In genomic region chr6:89797317-89797716, GRCh38 we compare ENCODE assay signal across 15 cellular contexts. TPM values are rescaled to one million over a fixed set of nuclear protein-coding genes. Genes with fewer than 3 reads are reported as not detected.
DNase-seq lines count a peak whose midpoint lies in the region; ATAC-seq, FAIRE-seq and TF ChIP-seq lines count a peak whose summit lies in the region.
"Had no signal": no experiment of that assay in that cellular context is flagged by ENCODE, and none has a peak within 500 bp of the region (broad histone marks: within the 10 kb centered on the region; RNA-seq: fewer than 3 reads in every experiment).

No MANE protein-coding gene starts in this region.

- no peak for ATAC-seq in GM18873 (IDR thresholded peaks at IDR 0.05; ENCODE audit: low FRiP score, unreplicated experiment)
- ATAC-seq: Panc1 had no signal

- no peaks in the 10 kb centered on the region for H3K9me3 ChIP-seq in ovary
- H3K9me3 ChIP-seq: ascending aorta had no signal

- H3K4me3 ChIP-seq in brain microvascular endothelial cell (ENCODE audit: low read depth, low read length) (no peak overlapping the region), ovary (no peak overlapping the region)
- H3K4me3 ChIP-seq: ascending aorta had no signal

- DNase-seq in ELR (ENCODE audit: low read depth) (peak; percentile 25), M059J (ENCODE audit: low read depth) (peak; percentile 80), brain microvascular endothelial cell (peak; percentile 84), ovary (peak in 4 of 5 donors; percentile 32 to 46 (median 38)), GM19239 (ENCODE audit: insufficient read length, low spot score) (no peak), frontal cortex (ENCODE audit: low spot score in 2 of 2) (no peak)
- DNase-seq: activated gamma-delta T cell, NCI-H1092 treated with DMSO at 0.1 percent for 48 hours, NCI-H748 treated with DMSO at 0.1 percent for 48 hours, occipital lobe, trophoblast cell had no signal

- in situ Hi-C loops in brain microvascular endothelial cell (cut with HindIII; ENCODE audit: low pct_ligation_motif_present, low sequenced_read_pairs) = no loop called here

- H3K27me3 ChIP-seq in brain microvascular endothelial cell (replicated peaks) = no peaks in the 10 kb centered on the region
- no peaks in the 10 kb centered on the region for H3K27me3 ChIP-seq in ovary
- H3K27me3 ChIP-seq: ascending aorta had no signal

- peaks cover 1% of the 10 kb centered on the region for H3K4me1 ChIP-seq in ovary (ENCODE audit: insufficient read depth)
- H3K4me1 ChIP-seq: ascending aorta had no signal

- 52 to 59% (median 56%) methylated on average over 7 of the region's 7 CpGs for WGBS in ovary, 3 donors

- TF ChIP-seq EP300 in ovary (IDR thresholded peaks at IDR 0.05) = no peak

- no peak for FAIRE-seq in GM19239 (lab: Jason Lieb, UNC)
- no peak for FAIRE-seq in frontal cortex (lab: Jason Lieb, UNC)

- no peak for TF ChIP-seq POLR2A in ovary (IDR thresholded peaks at IDR 0.05)

- H3K27ac ChIP-seq in brain microvascular endothelial cell = peak overlapping the region; percentile 26
- no peak overlapping the region for H3K27ac ChIP-seq in ovary
- H3K27ac ChIP-seq: ascending aorta, C4-2B had no signal

- intact Hi-C loops in ovary (cut with DNase I) = no loop called here

- H3K36me3 ChIP-seq in brain microvascular endothelial cell (replicated peaks) (peaks cover 5% of the 10 kb centered on the region), ovary (no peaks in the 10 kb centered on the region)

- TF ChIP-seq CTCF in brain microvascular endothelial cell (IDR thresholded peaks at IDR 0.05; ENCODE audit: low read depth, low read length, missing control alignments) (no peak), ovary (IDR thresholded peaks at IDR 0.05) (no peak)

RNA-seq across cellular contexts. Expression of gene MDN1, which starts 22.3 kb away (rescaled TPM):
- total RNA-seq in M059J (2014; rRNA removed; shearing (Covaris generic)) = 3.5 and 8.7 TPM in 2 replicates
- total RNA-seq in ovary = 10 to 100 TPM; 20.7 to 51.5 (median 35.9) TPM
- 10 to 100 TPM; 11.9 to 24.4 TPM for polyA plus RNA-seq in ovary
- 23.6 TPM for total RNA-seq in frontal cortex

RNA-seq across cellular contexts. Expression of gene CASP8AP2, which starts 32.4 kb away (rescaled TPM):
- 9.3 and 11.4 TPM in 2 replicates for total RNA-seq in M059J (2014; rRNA removed; shearing (Covaris generic))
- total RNA-seq in ovary (10 to 100 TPM in 6 of 7 donors, 1 to 10 TPM in 1; 9.0 to 18.1 (median 16.2) TPM), frontal cortex (46.1 TPM)
- 1 to 10 TPM; 5.2 to 7.7 TPM for polyA plus RNA-seq in ovary

Comparison
In these comparisons a context has a peak if more than half of its experiments do, and no peak if none do; other contexts are left out.
1. DNase-seq: peak in ELR (single experiment), M059J (single experiment), brain microvascular endothelial cell (single experiment) and ovary (4 of 5); none in GM19239 (single experiment) and frontal cortex (0 of 2).